Comparison of ENCODE assay signal across 31 cellular contexts in the genomic region with DNA sequence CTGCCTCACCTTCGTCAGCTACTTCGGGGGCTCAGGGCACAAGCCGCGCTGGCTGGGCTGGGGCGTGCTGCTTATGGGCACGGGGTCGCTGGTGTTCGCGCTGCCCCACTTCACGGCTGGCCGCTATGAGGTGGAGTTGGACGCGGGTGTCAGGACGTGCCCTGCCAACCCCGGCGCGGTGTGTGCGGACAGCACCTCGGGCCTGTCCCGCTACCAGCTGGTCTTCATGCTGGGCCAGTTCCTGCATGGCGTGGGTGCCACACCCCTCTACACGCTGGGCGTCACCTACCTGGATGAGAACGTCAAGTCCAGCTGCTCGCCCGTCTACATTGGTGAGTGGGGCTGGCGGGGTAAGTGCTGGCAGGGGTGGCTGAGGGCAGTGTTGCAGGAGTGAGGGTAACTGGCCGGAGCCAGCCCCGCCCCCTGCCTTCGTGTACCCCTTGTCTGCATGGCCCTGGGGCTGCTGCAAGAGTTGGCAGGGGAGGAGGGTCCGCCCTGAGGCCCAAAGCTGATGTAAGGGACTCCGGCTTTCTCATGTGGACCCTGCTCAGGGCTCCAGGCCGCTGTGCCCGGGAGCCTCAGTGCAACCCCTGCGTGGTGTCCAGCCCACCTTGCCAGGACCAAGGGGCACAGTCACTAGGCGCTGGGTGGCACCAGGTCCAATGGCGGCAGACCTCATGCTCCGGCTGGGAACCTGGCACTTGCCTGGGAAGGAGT. TPM values are rescaled to one million over a fixed set of nuclear protein-coding genes. Genes with fewer than 3 reads are reported as not detected.
"Had no signal": no experiment of that assay in that cellular context is flagged by ENCODE, and none has a peak within 500 bp of the region (broad histone marks: within the 10 kb centered on the region; RNA-seq: fewer than 3 reads in every experiment).

No MANE protein-coding gene starts in this region.

- H3K9me3 ChIP-seq: ascending aorta, breast epithelium, esophagus muscularis mucosa, gastrocnemius medialis, heart left ventricle had no signal

- H3K27me3 ChIP-seq: ascending aorta, breast epithelium, cardiac muscle cell, dorsolateral prefrontal cortex, foreskin keratinocyte, gastrocnemius medialis, heart left ventricle had no signal

- H3K27ac ChIP-seq: ascending aorta, breast epithelium, cardiac muscle cell, coronary artery, esophagus muscularis mucosa, foreskin keratinocyte, gastrocnemius medialis, heart left ventricle, VCaP had no signal

- H3K4me3 ChIP-seq: ascending aorta, breast epithelium, cardiac muscle cell, coronary artery, dorsolateral prefrontal cortex, esophagus muscularis mucosa, gastrocnemius medialis, heart left ventricle had no signal

- ATAC-seq: activated naive CD4-positive, alpha-beta T cell treated with anti-CD3 and anti-CD28 coated beads, Interleukin-2, amount 50 U/mL, for 72 hours; activated T-cell treated with anti-CD3 and anti-CD28 coated beads, Interleukin-2, amount 50 U/mL, for 72 hours; gastrocnemius medialis; heart left ventricle; WTC11 had no signal

- H3K36me3 ChIP-seq: ascending aorta, breast epithelium, cardiac muscle cell had no signal

- DNase-seq: activated CD4-positive, alpha-beta memory T cell treated with anti-CD3 and anti-CD28 coated beads, Interleukin-2, amount 10 ng/mL, durations not matched to agents 7 days and 5 days; activated CD4-positive, alpha-beta T cell treated with anti-CD3 and anti-CD28 coated beads for 1 hour; activated CD4-positive, alpha-beta T cell treated with anti-CD3 and anti-CD28 coated beads for 4 hours; activated CD4-positive, alpha-beta T cell treated with anti-CD3 and anti-CD28 coated beads, Interleukin-2, amount 10 ng/mL, durations not matched to agents 7 days and 5 days; activated CD4-positive, alpha-beta T cell treated with anti-CD3 and anti-CD28 coated beads, Interleukin-2, amount 50 U/mL, for 4 hours; activated CD8-positive, alpha-beta memory T cell treated with anti-CD3 and anti-CD28 coated beads, Interleukin-2, amount 50 U/mL, for 48 hours; activated gamma-delta T cell; activated naive CD4-positive, alpha-beta T cell; activated naive CD4-positive, alpha-beta T cell treated with anti-CD3 and anti-CD28 coated beads, Interleukin-2, amount 10 ng/mL, durations not matched to agents 7 days and 5 days; activated naive CD8-positive, alpha-beta T cell treated with anti-CD3 and anti-CD28 coated beads, Interleukin-2, amount 10 ng/mL, durations not matched to agents 7 days and 5 days; activated T-cell treated with anti-CD3 and anti-CD28 coated beads for 4 hours; activated T-cell treated with anti-CD3 and anti-CD28 coated beads, Interleukin-2, amount 50 U/mL, for 24 hours; activated T-cell treated with anti-CD3 and anti-CD28 coated beads, Interleukin-2, amount 50 U/mL, for 72 hours; central memory CD4-positive, alpha-beta T cell; dorsolateral prefrontal cortex; effector memory CD4-positive, alpha-beta T cell; endodermal cell; gastrocnemius medialis; glutamatergic neuron; T-helper 2 cell had no signal

RNA-seq across cellular contexts. Expression of gene NTSR1, which starts 51.6 kb away (rescaled TPM):
- total RNA-seq: activated CD4-positive, alpha-beta memory T cell treated with anti-CD3 and anti-CD28 coated beads, Interleukin-2, amount 10 ng/mL, durations not matched to agents 7 days and 5 days; activated naive CD4-positive, alpha-beta T cell treated with anti-CD3 and anti-CD28 coated beads, Interleukin-2, amount 50 U/mL, for 72 hours; activated T-cell treated with anti-CD3 and anti-CD28 coated beads, Interleukin-2, amount 50 U/mL, for 72 hours; ascending aorta; epithelial cell of proximal tubule had no signal
- polyA plus RNA-seq: cardiac muscle cell had no signal
